ENCODE assay signal across 1 cellular context in genomic region chr21:44837537-44837936, GRCh38.
TF ChIP-seq lines count a peak whose summit lies in the region.

No MANE protein-coding gene starts in this region.

TF ChIP-seq in K562, 482 proteins besides CTCF, POLR2A, EP300 and RAD21:
- TF ChIP-seq ZNF740 (CRISPR knock-in tag; IDR thresholded peaks at IDR 0.05) (0 out of 2 replicates have a peak, but pooled peaks have one; percentile 36), ZNF740 (tag; IDR thresholded peaks at IDR 0.05) (no peak), HMGN3 (IDR thresholded peaks at IDR 0.05; ENCODE audit: borderline replicate concordance, extremely low read depth, insufficient read length, low read depth, low read length) (no peak)
